ENCODE assay signal across 24 cellular contexts in genomic region chr14:91005716-91006115, GRCh38. TPM values are rescaled to one million over a fixed set of nuclear protein-coding genes. Genes with fewer than 3 reads are reported as not detected.
DNase-seq lines count a peak whose midpoint lies in the region; ATAC-seq and TF ChIP-seq lines count a peak whose summit lies in the region.
"Had no signal": no experiment of that assay in that cellular context is flagged by ENCODE, and none has a peak within 500 bp of the region (broad histone marks: within the 10 kb centered on the region; RNA-seq: fewer than 3 reads in every experiment).

No MANE protein-coding gene starts in this region.

- no peak for TF ChIP-seq EP300 in gastroesophageal sphincter (IDR thresholded peaks at IDR 0.05)

- BruUV-seq in mammary epithelial cell (replicated peaks; lab: Mats Ljungman, UMichigan), result no TSS peak

- DNase-seq in HPDE6-E6E7 (ENCODE audit: extremely low spot score) (peak; percentile 36), mammary epithelial cell (peak; percentile 60), nucleus accumbens (lab: John Stamatoyannopoulos, UW) (no peak), NCI-H1048 (lab: John Stamatoyannopoulos, UW) (no peak)
- DNase-seq in activated naive CD4-positive, alpha-beta T cell (lab: John Stamatoyannopoulos, UW), result no peak
- DNase-seq: activated CD4-positive, alpha-beta memory T cell treated with anti-CD3 and anti-CD28 coated beads, Interleukin-2, amount 10 ng/mL, durations not matched to agents 7 days and 5 days; activated CD4-positive, CD25-positive, alpha-beta regulatory T cell treated with anti-CD3 and anti-CD28 coated beads, Interleukin-2, amount 50 U/mL, for 72 hours; activated CD8-positive, alpha-beta memory T cell treated with anti-CD3 and anti-CD28 coated beads, Interleukin-2, amount 50 U/mL, for 4 hours; amniotic stem cell; C1 segment of cervical spinal cord; DMS53; naive thymus-derived CD4-positive, alpha-beta T cell; NCI-H1105; NCI-H187; NCI-H510A; stimulated activated naive CD4-positive, alpha-beta T cell treated with Interleukin-2 at 50 U/mL for 16 hours; upper lobe of right lung had no signal

- no peaks in the 10 kb centered on the region for H3K36me3 ChIP-seq in mammary epithelial cell (ENCODE audit: insufficient read depth, low read length)
- H3K36me3 ChIP-seq in gastroesophageal sphincter, result no peaks in the 10 kb centered on the region
- no peaks in the 10 kb centered on the region for H3K36me3 ChIP-seq in rectal smooth muscle tissue (ENCODE audit: control insufficient read depth, insufficient read depth, low read length)
- H3K36me3 ChIP-seq: prostate gland, suprapubic skin, upper lobe of right lung had no signal

- H3K9ac ChIP-seq in mammary epithelial cell (ENCODE audit: insufficient read depth, low read length) (no peak overlapping the region), rectal smooth muscle tissue (ENCODE audit: low read length) (no peak overlapping the region)

- dilution Hi-C loops in mammary epithelial cell (cut with HindIII; ENCODE audit: low sequenced_read_pairs), result no loop called here

- no peak for ATAC-seq in gastroesophageal sphincter
- no peak for ATAC-seq in GM19395 (IDR thresholded peaks at IDR 0.05; ENCODE audit: unreplicated experiment)
- ATAC-seq: GM23338; naive thymus-derived CD4-positive, alpha-beta T cell; upper lobe of right lung had no signal

- CTCF ChIA-PET in mammary epithelial cell (lab: Charles Lee; ENCODE audit: low non-redundant PET), result no interaction called here

- in situ Hi-C loops in mammary epithelial cell (cut with MboI; ENCODE audit: low sequenced_read_pairs in 2 of 2), result no loop called here

- H3K27ac ChIP-seq in mammary epithelial cell (ENCODE audit: insufficient read depth, low read depth, low read length) (no peak overlapping the region), gastroesophageal sphincter (peak overlapping the region; percentile 34 to 68 (median 54)), rectal smooth muscle tissue (ENCODE audit: low read depth, low read length) (peak overlapping the region; percentile 51)
- H3K27ac ChIP-seq: prostate gland, SK-N-MC, suprapubic skin, upper lobe of right lung had no signal

- no peak for TF ChIP-seq CTCF in mammary epithelial cell (conservative IDR thresholded peaks at IDR 0.05 in 1 of 2, IDR thresholded peaks at IDR 0.05 in 1 of 2; ENCODE audit: extremely low read depth in 1 of 2, insufficient read depth in 1 of 2, low read depth in 1 of 2, low read length in 2 of 2)
- TF ChIP-seq CTCF in gastroesophageal sphincter (IDR thresholded peaks at IDR 0.05), result no peak

- H3K4me1 ChIP-seq in mammary epithelial cell (ENCODE audit: insufficient read depth, low read length) (peaks cover 8% of the 10 kb centered on the region), gastroesophageal sphincter (peaks cover 0 to 66% (median 20%) of the 10 kb centered on the region in 3 donors), rectal smooth muscle tissue (ENCODE audit: control insufficient read depth, insufficient read depth, low read length) (peaks cover 10% of the 10 kb centered on the region)
- H3K4me1 ChIP-seq: prostate gland had no signal

- no peaks in the 10 kb centered on the region for H3K27me3 ChIP-seq in mammary epithelial cell (ENCODE audit: insufficient read depth, low read length)
- no peaks in the 10 kb centered on the region for H3K27me3 ChIP-seq in gastroesophageal sphincter
- H3K27me3 ChIP-seq in rectal smooth muscle tissue (ENCODE audit: control insufficient read depth, insufficient read depth, low read length), result no peaks in the 10 kb centered on the region
- H3K27me3 ChIP-seq: suprapubic skin, upper lobe of right lung had no signal

- no peaks in the 10 kb centered on the region for H3K79me2 ChIP-seq in mammary epithelial cell (ENCODE audit: insufficient read depth, low read length)

- H3K4me2 ChIP-seq in mammary epithelial cell (ENCODE audit: insufficient read depth, low read depth, low read length), result no peak overlapping the region
- H3K4me2 ChIP-seq: GM23338 had no signal

- H3K4me3 ChIP-seq in mammary epithelial cell (replicated peaks in 1 of 3; ENCODE audit: insufficient read depth in 1 of 3, low read depth in 2 of 3, low read length in 3 of 3), result no peak overlapping the region
- H3K4me3 ChIP-seq in gastroesophageal sphincter, result no peak overlapping the region
- H3K4me3 ChIP-seq in rectal smooth muscle tissue (ENCODE audit: low read length), result no peak overlapping the region
- H3K4me3 ChIP-seq: GM23338, prostate gland, SK-N-MC, suprapubic skin, upper lobe of right lung had no signal

- TF ChIP-seq POLR2A in gastroesophageal sphincter (IDR thresholded peaks at IDR 0.05), result no peak

- intact Hi-C loops in mammary epithelial cell (cut with micrococcal nuclease), result loop anchor here (5.0 kb wide), 1 partner anchor 57 kb away; the partner anchor contains the start of gene RPS6KA5

- H3K9me3 ChIP-seq in mammary epithelial cell (replicated peaks; ENCODE audit: insufficient read depth, low read length), result no peaks in the 10 kb centered on the region
- H3K9me3 ChIP-seq in gastroesophageal sphincter, result no peaks in the 10 kb centered on the region
- H3K9me3 ChIP-seq: prostate gland, suprapubic skin, upper lobe of right lung had no signal

- no peak overlapping the region for H2AFZ ChIP-seq in mammary epithelial cell (ENCODE audit: low read depth, low read length)
- H2AFZ ChIP-seq: GM23338 had no signal

- no peaks in the 10 kb centered on the region for H4K20me1 ChIP-seq in mammary epithelial cell (ENCODE audit: insufficient read depth, low read length)

RNA-seq across cellular contexts. Expression of gene RPS6KA5, which starts 54.7 kb away (rescaled TPM):
- 10 to 100 TPM in 1 of 2 donors, 1 to 10 TPM in 1; 4.8 to 10.9 TPM for total RNA-seq in mammary epithelial cell
- polyA plus RNA-seq in mammary epithelial cell, result 3.1 TPM
- 1.4 TPM for polyA minus RNA-seq in mammary epithelial cell
- total RNA-seq in gastroesophageal sphincter, result 10 to 100 TPM; 30.8 to 48.6 (median 36.6) TPM

Comparison
In these comparisons a context has a peak if more than half of its experiments do, and no peak if none do; other contexts are left out.
1. DNase-seq: peak in HPDE6-E6E7 (single experiment) and mammary epithelial cell (single experiment); none in nucleus accumbens (0 of 56), activated naive CD4-positive, alpha-beta T cell (0 of 4) and NCI-H1048 (single experiment).